Comparison of ENCODE assay signal across 8 cellular contexts in the genomic region with DNA sequence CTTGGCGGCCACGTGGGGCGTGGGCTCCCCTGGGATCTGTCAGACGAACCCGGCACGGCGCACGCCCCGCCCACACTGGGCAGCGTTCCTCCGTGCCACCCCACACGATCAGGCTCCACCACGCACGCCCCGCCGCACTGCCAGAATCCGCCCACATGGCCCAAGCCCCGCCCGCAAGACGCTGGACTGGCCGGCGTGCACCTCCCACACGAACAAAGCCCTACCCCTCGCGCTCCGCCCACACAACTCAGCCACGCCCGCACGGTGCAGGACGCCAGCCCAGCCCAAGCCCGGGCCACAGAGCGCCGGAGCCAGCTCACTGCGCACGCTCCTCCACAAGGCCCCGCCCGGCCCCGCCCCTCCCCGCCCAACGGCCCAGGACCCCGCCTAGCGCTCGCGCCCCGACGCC. TPM values are rescaled to one million over a fixed set of nuclear protein-coding genes. Genes with fewer than 3 reads are reported as not detected.
A peak's percentile ranks its signal among the peaks of the same experiment; 100 is the strongest.
DNase-seq lines count a peak whose midpoint lies in the region; ATAC-seq and TF ChIP-seq lines count a peak whose summit lies in the region.

No MANE protein-coding gene starts in this region.

- ATAC-seq in HG03432 (IDR thresholded peaks at IDR 0.05; ENCODE audit: unreplicated experiment) (peak; percentile 84), activated B cell treated with CpG ODN at 0.5 μM for 24 hours (ENCODE audit: low read depth) (peak; percentile 81), memory B cell (ENCODE audit: low read depth) (peak; percentile 69)
- ATAC-seq in effector memory CD8-positive, alpha-beta T cell (replicated peaks), result peak; percentile 77

- peaks cover 18 to 36% of the 10 kb centered on the region in 2 donors for H3K36me3 Mint-ChIP-seq in CD14-positive monocyte
- H3K36me3 Mint-ChIP-seq in activated B cell treated with CpG ODN at 0.5 μM for 24 hours (ENCODE audit: low read depth), result peaks cover 46% of the 10 kb centered on the region
- H3K36me3 Mint-ChIP-seq in effector memory CD8-positive, alpha-beta T cell (ENCODE audit: insufficient read depth), result peaks cover 29% of the 10 kb centered on the region
- H3K36me3 Mint-ChIP-seq in memory B cell, result peaks cover 12% of the 10 kb centered on the region

- TF ChIP-seq CTCF in CD14-positive monocyte (IDR thresholded peaks at IDR 0.05) (no peak), activated B cell treated with CpG ODN at 0.5 μM for 24 hours (IDR thresholded peaks at IDR 0.05) (no peak)

- DNase-seq in CD14-positive monocyte (ENCODE audit: low spot score), result peak; percentile 98
- DNase-seq in GM19240 (ENCODE audit: insufficient read length, low spot score), result peak; percentile 79
- DNase-seq in NCI-H345 (lab: John Stamatoyannopoulos, UW), result peak; percentile 99
- peak; percentile 98 for DNase-seq in activated B cell treated with CpG ODN at 0.5 μM for 24 hours
- DNase-seq in effector memory CD8-positive, alpha-beta T cell, result peak; percentile 95 to 97 (median 96)
- DNase-seq in memory B cell (ENCODE audit: low spot score in 2 of 2), result peak; percentile 94 to 95
- peak; percentile 95 to 96 for DNase-seq in stimulated activated CD8-positive, alpha-beta memory T cell treated with anti-CD3 and anti-CD28 coated beads, Interleukin-2, amount 100 ng/mL, for 1 hour (ENCODE audit: low read depth in 2 of 2)

- no peaks in the 10 kb centered on the region for H3K9me3 Mint-ChIP-seq in CD14-positive monocyte
- no peaks in the 10 kb centered on the region for H3K9me3 Mint-ChIP-seq in activated B cell treated with CpG ODN at 0.5 μM for 24 hours
- H3K9me3 Mint-ChIP-seq in effector memory CD8-positive, alpha-beta T cell, result no peaks in the 10 kb centered on the region
- H3K9me3 Mint-ChIP-seq in memory B cell, result no peaks in the 10 kb centered on the region

- H3K4me1 Mint-ChIP-seq in CD14-positive monocyte (peaks cover 20% of the 10 kb centered on the region), activated B cell treated with CpG ODN at 0.5 μM for 24 hours (peaks cover 60% of the 10 kb centered on the region), memory B cell (peaks cover 39% of the 10 kb centered on the region)
- peaks cover 33 to 39% of the 10 kb centered on the region in 2 donors for H3K4me1 Mint-ChIP-seq in effector memory CD8-positive, alpha-beta T cell (ENCODE audit: low read depth in 2 of 2)

- peaks cover 0 to 2% (median 0%) of the 10 kb centered on the region in 3 donors for H3K27me3 Mint-ChIP-seq in CD14-positive monocyte (ENCODE audit: low read depth in 3 of 3)
- no peaks in the 10 kb centered on the region for H3K27me3 Mint-ChIP-seq in activated B cell treated with CpG ODN at 0.5 μM for 24 hours
- no peaks in the 10 kb centered on the region for H3K27me3 Mint-ChIP-seq in effector memory CD8-positive, alpha-beta T cell
- H3K27me3 Mint-ChIP-seq in memory B cell, result no peaks in the 10 kb centered on the region

- H3K4me3 Mint-ChIP-seq in CD14-positive monocyte, result peak overlapping the region; percentile 82 to 92
- H3K4me3 Mint-ChIP-seq in activated B cell treated with CpG ODN at 0.5 μM for 24 hours, result peak overlapping the region; percentile 90
- peak overlapping the region; percentile 93 to 96 for H3K4me3 Mint-ChIP-seq in effector memory CD8-positive, alpha-beta T cell
- H3K4me3 Mint-ChIP-seq in memory B cell, result peak overlapping the region; percentile 81

- intact Hi-C loops in CD14-positive monocyte (cut with micrococcal nuclease) (loop anchor here in 1 of 2 donors (2.0 to 10.0 kb wide), 2 partner anchors 64 to 412 kb away; a partner anchor contains a TSS), activated B cell treated with CpG ODN at 0.5 μM for 24 hours (cut with micrococcal nuclease) (loop anchor here (1.0 to 5.0 kb wide), 7 partner anchors 20 to 1936 kb away; a partner anchor contains a TSS)

- POLR2A ChIA-PET in activated B cell treated with CpG ODN at 0.5 μM for 24 hours (lab: Charles Lee), result interaction anchor here (0.5 to 1.1 kb wide), 2 partner anchors 39 to 665 kb away, joined by 3 read pairs; no protein-coding TSS in a partner anchor

- CTCF ChIA-PET in activated B cell treated with CpG ODN at 0.5 μM for 24 hours (lab: Charles Lee), result interaction anchor here (1.2 kb wide), 1 partner anchor 875 kb away, joined by 4 read pairs; no protein-coding TSS in a partner anchor

- H3K27ac Mint-ChIP-seq in CD14-positive monocyte (peak overlapping the region in 6 of 7 donors; percentile 79 to 97 (median 90)), activated B cell treated with CpG ODN at 0.5 μM for 24 hours (peak overlapping the region; percentile 83), memory B cell (peak overlapping the region; percentile 99)
- peak overlapping the region; percentile 98 to 99 for H3K27ac Mint-ChIP-seq in effector memory CD8-positive, alpha-beta T cell

RNA-seq across cellular contexts. Expression of a gene that starts 0.6 kb away (rescaled TPM):
- polyA plus RNA-seq in CD14-positive monocyte, result 10 to 100 TPM; 21.8 to 23.5 TPM
- total RNA-seq in activated B cell treated with CpG ODN at 0.5 μM for 24 hours, result 30.8 and 34.6 TPM in 2 replicates

Comparison
In these comparisons a context has a peak if more than half of its experiments do, and no peak if none do; other contexts are left out.
1. Peak in every context shown above with its lines: DNase-seq and ATAC-seq.